10 cellular contexts compared by ENCODE assay signal in the genomic region with DNA sequence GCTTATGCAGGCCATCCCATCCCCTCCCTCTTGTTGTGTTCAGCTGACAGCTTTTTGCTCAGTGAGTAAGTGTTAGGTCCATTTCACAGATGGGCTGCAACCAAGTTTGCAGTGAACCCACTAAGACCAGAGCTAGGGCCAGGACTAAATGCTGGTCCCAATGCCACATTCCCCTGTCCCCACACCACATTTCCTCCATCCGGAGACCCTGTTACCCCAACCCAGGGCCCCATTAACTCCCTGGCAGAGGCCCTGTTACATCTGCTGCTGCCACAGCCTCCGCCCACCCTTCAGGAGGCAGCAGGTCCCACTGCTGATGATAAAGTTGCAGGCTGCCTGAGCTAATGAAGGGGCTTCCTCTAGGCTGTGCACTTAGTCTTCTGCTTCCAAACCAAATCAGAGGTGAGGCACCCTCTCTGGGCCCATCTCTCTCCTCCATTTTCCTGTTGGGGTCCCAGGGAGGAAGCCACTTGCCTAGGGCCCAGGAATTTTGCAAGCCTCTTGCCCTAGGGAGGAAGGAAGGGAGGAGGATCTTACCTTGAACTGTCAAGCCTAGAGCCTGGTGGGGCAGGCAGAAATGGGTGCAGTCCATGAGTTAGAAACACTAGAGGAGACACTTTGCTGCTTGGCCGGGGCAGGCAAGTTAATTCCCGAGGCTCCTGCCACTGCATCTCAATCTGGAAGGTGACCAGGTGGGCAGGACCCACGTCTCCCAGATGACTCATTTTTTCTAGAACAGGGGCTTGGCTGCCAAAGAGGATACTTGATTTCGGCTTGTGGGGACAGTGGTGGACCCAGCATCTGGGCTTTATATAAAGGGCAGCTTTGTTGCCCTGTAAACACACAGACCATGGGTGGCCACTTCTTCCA. TPM values are rescaled to one million over a fixed set of nuclear protein-coding genes. Genes with fewer than 3 reads are reported as not detected.
DNase-seq lines count a peak whose midpoint lies in the region; ATAC-seq and TF ChIP-seq lines count a peak whose summit lies in the region.
"Had no signal": no experiment of that assay in that cellular context is flagged by ENCODE, and none has a peak within 500 bp of the region (broad histone marks: within the 10 kb centered on the region; RNA-seq: fewer than 3 reads in every experiment).

No MANE protein-coding gene starts in this region.

- no peaks in the 10 kb centered on the region for H3K9me3 ChIP-seq in uterus
- H3K9me3 ChIP-seq: right lobe of liver, upper lobe of left lung had no signal

- intact Hi-C loops in activated naive CD4-positive, alpha-beta T cell treated with anti-CD3 and anti-CD28 coated beads for 36 hours (cut with micrococcal nuclease): loop anchor here (5.0 kb wide), 1 partner anchor 203 kb away; no protein-coding TSS in a partner anchor
- intact Hi-C loops in uterus (cut with DNase I; ENCODE audit: low total_unique reads): no loop called here

- no peaks in the 10 kb centered on the region for H3K27me3 ChIP-seq in uterus
- H3K27me3 ChIP-seq: right lobe of liver, upper lobe of left lung had no signal

- H3K4me1 ChIP-seq in uterus: peaks cover 0 to 4% of the 10 kb centered on the region in 2 donors

- ATAC-seq in activated naive CD4-positive, alpha-beta T cell treated with anti-CD3 and anti-CD28 coated beads, Interleukin-2, amount 50 U/mL, for 72 hours: no peak
- ATAC-seq in left lobe of liver (no peak), HG03460 (IDR thresholded peaks at IDR 0.05; ENCODE audit: unreplicated experiment) (no peak), GM21447 (IDR thresholded peaks at IDR 0.05; ENCODE audit: unreplicated experiment) (no peak)
- ATAC-seq: right lobe of liver had no signal

- H3K27ac Mint-ChIP-seq in activated naive CD4-positive, alpha-beta T cell treated with anti-CD3 and anti-CD28 coated beads for 36 hours: peak overlapping the region; percentile 62
- peak overlapping the region; percentile 22 to 82 for H3K27ac Mint-ChIP-seq in activated naive CD4-positive, alpha-beta T cell treated with anti-CD3 and anti-CD28 coated beads, Interleukin-2, amount 50 U/mL, for 72 hours

- peaks cover 5% of the 10 kb centered on the region for H3K36me3 Mint-ChIP-seq in activated naive CD4-positive, alpha-beta T cell treated with anti-CD3 and anti-CD28 coated beads for 36 hours (ENCODE audit: low read depth)
- peaks cover 1 to 7% of the 10 kb centered on the region in 2 donors for H3K36me3 Mint-ChIP-seq in activated naive CD4-positive, alpha-beta T cell treated with anti-CD3 and anti-CD28 coated beads, Interleukin-2, amount 50 U/mL, for 72 hours

- TF ChIP-seq POLR2A in uterus (IDR thresholded peaks at IDR 0.05): no peak

- H3K4me3 ChIP-seq in uterus: no peak overlapping the region
- H3K4me3 ChIP-seq: right lobe of liver, upper lobe of left lung had no signal

- H3K4me3 Mint-ChIP-seq in activated naive CD4-positive, alpha-beta T cell treated with anti-CD3 and anti-CD28 coated beads for 36 hours: peak overlapping the region; percentile 91

- no peaks in the 10 kb centered on the region for H3K9me3 Mint-ChIP-seq in activated naive CD4-positive, alpha-beta T cell treated with anti-CD3 and anti-CD28 coated beads for 36 hours
- H3K9me3 Mint-ChIP-seq in activated naive CD4-positive, alpha-beta T cell treated with anti-CD3 and anti-CD28 coated beads, Interleukin-2, amount 50 U/mL, for 72 hours: no peaks in the 10 kb centered on the region

- H3K27me3 Mint-ChIP-seq in activated naive CD4-positive, alpha-beta T cell treated with anti-CD3 and anti-CD28 coated beads for 36 hours (ENCODE audit: low read depth): no peaks in the 10 kb centered on the region

- peaks cover 16% of the 10 kb centered on the region for H3K4me1 Mint-ChIP-seq in activated naive CD4-positive, alpha-beta T cell treated with anti-CD3 and anti-CD28 coated beads for 36 hours (ENCODE audit: low read depth)

- TF ChIP-seq CTCF in uterus (IDR thresholded peaks at IDR 0.05): no peak

- peak; percentile 6 for DNase-seq in activated naive CD4-positive, alpha-beta T cell treated with anti-CD3 and anti-CD28 coated beads for 36 hours
- DNase-seq in activated naive CD4-positive, alpha-beta T cell (lab: John Stamatoyannopoulos, UW): no peak
- DNase-seq in activated naive CD4-positive, alpha-beta T cell treated with anti-CD3 and anti-CD28 coated beads, Interleukin-2, amount 50 U/mL, for 72 hours (ENCODE audit: low spot score in 2 of 2): peak in 1 of 2 donors; percentile 53
- DNase-seq in left lobe of liver (ENCODE audit: low spot score) (peak; percentile 46), uterus (peak; percentile 23 to 28)
- DNase-seq in activated CD4-positive, CD25-positive, alpha-beta regulatory T cell (lab: John Stamatoyannopoulos, UW): no peak

- peak overlapping the region; percentile 5 to 99 for H3K27ac ChIP-seq in uterus
- H3K27ac ChIP-seq: right lobe of liver had no signal

- CTCF ChIA-PET in activated naive CD4-positive, alpha-beta T cell treated with anti-CD3 and anti-CD28 coated beads for 36 hours (lab: Charles Lee): interaction anchor here (0.7 to 1.6 kb wide), 5 partner anchors 9 to 124 kb away, joined by 3 to 5 read pairs (median 3); partner anchors contain the start of gene FXYD7

- H3K36me3 ChIP-seq in uterus: no peaks in the 10 kb centered on the region

RNA-seq across cellular contexts. Expression of gene USF2, which starts 3.4 kb away (rescaled TPM):
- total RNA-seq in activated naive CD4-positive, alpha-beta T cell treated with anti-CD3 and anti-CD28 coated beads for 36 hours: 100 to 1,000 TPM; 136 to 144 TPM
- 100 to 1,000 TPM; 146 to 150 TPM for total RNA-seq in activated naive CD4-positive, alpha-beta T cell treated with anti-CD3 and anti-CD28 coated beads, Interleukin-2, amount 50 U/mL, for 72 hours
- total RNA-seq in left lobe of liver (91.7 TPM), uterus (100 to 1,000 TPM in 1 of 4 donors, 10 to 100 TPM in 3; 48.8 to 155 (median 87.5) TPM)

RNA-seq across cellular contexts. Expression of gene LSR, which starts 16.6 kb away (rescaled TPM):
- 10 to 100 TPM in 1 of 2 experiments, 1 to 10 TPM in 1; 8.2 to 11.2 TPM for total RNA-seq in activated naive CD4-positive, alpha-beta T cell treated with anti-CD3 and anti-CD28 coated beads for 36 hours
- 10 to 100 TPM; 10.3 to 41.0 TPM for total RNA-seq in activated naive CD4-positive, alpha-beta T cell treated with anti-CD3 and anti-CD28 coated beads, Interleukin-2, amount 50 U/mL, for 72 hours
- 103 TPM for total RNA-seq in left lobe of liver
- 10 to 100 TPM in 3 of 4 donors, 1 to 10 TPM in 1; 7.3 to 37.8 (median 20.2) TPM for total RNA-seq in uterus

RNA-seq across cellular contexts. Expression of gene HAMP, which starts 17.0 kb away (rescaled TPM):
- total RNA-seq in activated naive CD4-positive, alpha-beta T cell treated with anti-CD3 and anti-CD28 coated beads for 36 hours: under 1 TPM; 0.19 to 0.86 TPM
- 1 to 10 TPM in 1 of 2 donors, under 1 TPM in 1; 0.61 to 1.7 TPM for total RNA-seq in activated naive CD4-positive, alpha-beta T cell treated with anti-CD3 and anti-CD28 coated beads, Interleukin-2, amount 50 U/mL, for 72 hours
- 37.2 TPM for total RNA-seq in left lobe of liver
- total RNA-seq in uterus: 1 to 10 TPM in 1 of 4 donors, not detected in 3; 1.1 TPM

RNA-seq across cellular contexts. Expression of gene MAG, which starts 26.6 kb away (rescaled TPM):
- total RNA-seq in activated naive CD4-positive, alpha-beta T cell treated with anti-CD3 and anti-CD28 coated beads for 36 hours: under 1 TPM; 0.19 to 0.77 TPM
- total RNA-seq in activated naive CD4-positive, alpha-beta T cell treated with anti-CD3 and anti-CD28 coated beads, Interleukin-2, amount 50 U/mL, for 72 hours: 1 to 10 TPM in 1 of 2 donors, under 1 TPM in 1; 0.61 to 1.7 TPM
- 0.81 TPM for total RNA-seq in left lobe of liver
- total RNA-seq in uterus: 10 to 100 TPM in 1 of 4 donors, under 1 TPM in 1, not detected in 2; 0.91 to 15.1 TPM

RNA-seq across cellular contexts. Expression of gene FAM187B, which starts 36.8 kb away (rescaled TPM):
- total RNA-seq in activated naive CD4-positive, alpha-beta T cell treated with anti-CD3 and anti-CD28 coated beads for 36 hours: not detected
- total RNA-seq in activated naive CD4-positive, alpha-beta T cell treated with anti-CD3 and anti-CD28 coated beads, Interleukin-2, amount 50 U/mL, for 72 hours: not detected
- total RNA-seq in left lobe of liver: not detected
- under 1 TPM in 1 of 4 donors, not detected in 3; 0.21 TPM for total RNA-seq in uterus
- total RNA-seq: right lobe of liver, upper lobe of left lung had no signal

Comparison
In these comparisons a context has a peak if more than half of its experiments do, and no peak if none do; other contexts are left out.
1. DNase-seq: peak in activated naive CD4-positive, alpha-beta T cell treated with anti-CD3 and anti-CD28 coated beads for 36 hours (single experiment), left lobe of liver (single experiment) and uterus (2 of 2); none in activated naive CD4-positive, alpha-beta T cell (0 of 4) and activated CD4-positive, CD25-positive, alpha-beta regulatory T cell (0 of 4).
2. RNA of gene HAMP, which starts 17.0 kb away (total RNA-seq): 37.2 TPM in left lobe of liver (single experiment); 0.61 to 1.7 TPM in activated naive CD4-positive, alpha-beta T cell treated with anti-CD3 and anti-CD28 coated beads, Interleukin-2, amount 50 U/mL, for 72 hours, 0.19 to 0.86 TPM in activated naive CD4-positive, alpha-beta T cell treated with anti-CD3 and anti-CD28 coated beads for 36 hours and 1.1 TPM in uterus; every median in the first group is over 10 times any median in the second.